Comparison of ENCODE assay signal across 8 cellular contexts in genomic region chr3:68893600-68894239, GRCh38. TPM values are rescaled to one million over a fixed set of nuclear protein-coding genes. Genes with fewer than 3 reads are reported as not detected.
DNase-seq lines count a peak whose midpoint lies in the region; ATAC-seq and TF ChIP-seq lines count a peak whose summit lies in the region.

No MANE protein-coding gene starts in this region.

- H3K4me3 Mint-ChIP-seq in chondrocyte (ENCODE audit: unreplicated experiment): no peak overlapping the region
- no peak overlapping the region for H3K4me3 Mint-ChIP-seq in nephron progenitor cell

- no peak for ATAC-seq in GM21390 (IDR thresholded peaks at IDR 0.05; ENCODE audit: unreplicated experiment)
- no peak for ATAC-seq in HG03342 (IDR thresholded peaks at IDR 0.05; ENCODE audit: unreplicated experiment)

- TF ChIP-seq EP300 in ovary (IDR thresholded peaks at IDR 0.05): no peak

- TF ChIP-seq CTCF in chondrocyte (IDR thresholded peaks at IDR 0.05) (peak; percentile 88), nephron progenitor cell (IDR thresholded peaks at IDR 0.05) (peak; percentile 74), ovary (IDR thresholded peaks at IDR 0.05) (no peak)

- no peaks in the 10 kb centered on the region for H3K36me3 ChIP-seq in ovary

- no peak for TF ChIP-seq POLR2A in ovary (IDR thresholded peaks at IDR 0.05)

- H3K27ac ChIP-seq in ovary: no peak overlapping the region

- no peaks in the 10 kb centered on the region for H3K27me3 ChIP-seq in ovary

- H3K27me3 Mint-ChIP-seq in chondrocyte (ENCODE audit: low read depth) (peaks cover 46% of the 10 kb centered on the region), nephron progenitor cell (ENCODE audit: low read depth, poor library complexity) (peaks cover 3% of the 10 kb centered on the region)

- intact Hi-C loops in ovary (cut with DNase I): no loop called here

- H3K27ac Mint-ChIP-seq in chondrocyte (ENCODE audit: unreplicated experiment): no peak overlapping the region
- no peak overlapping the region for H3K27ac Mint-ChIP-seq in nephron progenitor cell

- H3K9me3 Mint-ChIP-seq in chondrocyte (ENCODE audit: low read depth) (no peaks in the 10 kb centered on the region), nephron progenitor cell (no peaks in the 10 kb centered on the region)

- no peaks in the 10 kb centered on the region for H3K4me1 Mint-ChIP-seq in chondrocyte (ENCODE audit: low read depth)
- H3K4me1 Mint-ChIP-seq in nephron progenitor cell: peaks cover 5% of the 10 kb centered on the region

- H3K9me3 ChIP-seq in ovary: no peaks in the 10 kb centered on the region

- no peak overlapping the region for H3K4me3 ChIP-seq in ovary

- no peaks in the 10 kb centered on the region for H3K36me3 Mint-ChIP-seq in chondrocyte (ENCODE audit: low read depth)
- H3K36me3 Mint-ChIP-seq in nephron progenitor cell (ENCODE audit: low read depth): no peaks in the 10 kb centered on the region

- no peaks in the 10 kb centered on the region for H3K4me1 ChIP-seq in ovary (ENCODE audit: insufficient read depth)

- WGBS in ovary, 3 donors: 30 to 36% (median 34%) methylated on average over 3 of the region's 3 CpGs

- DNase-seq in NCI-H446 (lab: John Stamatoyannopoulos, UW) (peak; percentile 22 to 50), NCI-H446 treated with DMSO at 0.1 percent for 48 hours (lab: John Stamatoyannopoulos, UW) (no peak), NCI-H146 treated with DMSO at 0.1 percent for 48 hours (lab: John Stamatoyannopoulos, UW; ENCODE audit: unreplicated experiment) (peak; percentile 32), chondrocyte (ENCODE audit: low spot score) (no peak), nephron progenitor cell (no peak), ovary (no peak)

RNA-seq across cellular contexts. Expression of gene TAFA4, which starts 38.6 kb away (rescaled TPM):
- total RNA-seq in chondrocyte: not detected in 3 replicates
- 1 to 10 TPM in 1 of 7 donors, under 1 TPM in 2, not detected in 4; 0.36 to 1.4 (median 0.79) TPM for total RNA-seq in ovary
- polyA plus RNA-seq in ovary: under 1 TPM in 1 of 2 donors, not detected in 1; 0.15 TPM

Comparison
In these comparisons a context has a peak if more than half of its experiments do, and no peak if none do; other contexts are left out.
1. DNase-seq: peak in NCI-H446 (2 of 2) and NCI-H146 treated with DMSO at 0.1 percent for 48 hours (single experiment); none in NCI-H446 treated with DMSO at 0.1 percent for 48 hours (single experiment), chondrocyte (single experiment), nephron progenitor cell (single experiment) and ovary (0 of 5).
2. CTCF ChIP-seq: peak in chondrocyte (single experiment) and nephron progenitor cell (single experiment); none in ovary (0 of 3).